ENCODE assay signal across 8 cellular contexts in the genomic region with DNA sequence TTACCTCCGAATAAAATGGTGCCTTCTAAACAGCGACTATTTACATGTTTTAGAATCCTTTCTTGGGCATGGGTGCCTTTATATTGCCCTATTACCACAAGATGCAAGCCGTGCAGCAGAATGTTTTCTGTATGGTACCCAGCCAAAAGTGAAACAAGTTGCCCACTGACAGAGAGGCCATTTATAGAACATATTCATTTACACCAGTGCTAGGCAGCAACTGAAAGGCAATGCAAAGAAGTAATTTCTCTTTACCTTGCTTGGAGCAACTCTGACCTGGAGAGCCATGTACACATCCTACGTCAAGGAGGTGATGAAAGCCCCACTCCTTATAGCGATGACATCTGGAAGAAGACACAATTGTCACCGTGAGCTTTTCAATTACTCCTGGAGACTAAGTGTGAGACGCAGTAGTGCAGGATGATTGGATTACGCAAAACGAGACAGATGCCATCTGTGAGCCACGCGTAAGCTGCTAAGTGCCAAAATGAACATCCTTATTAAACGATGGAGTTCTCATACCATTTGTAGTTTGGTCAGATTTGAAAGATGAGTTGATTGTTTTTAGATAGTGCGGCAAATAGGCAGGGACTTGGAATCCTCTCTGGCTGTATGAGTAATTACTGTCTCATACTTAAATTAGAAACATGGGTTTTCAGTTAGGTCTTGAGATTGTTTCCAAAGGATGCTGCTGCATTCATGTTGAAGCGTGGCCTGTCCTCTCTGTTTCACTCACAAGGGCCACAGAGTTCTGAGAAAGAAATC. TPM values are rescaled to one million over a fixed set of nuclear protein-coding genes. Genes with fewer than 3 reads are reported as not detected.
A peak's percentile ranks its signal among the peaks of the same experiment; 100 is the strongest.
DNase-seq lines count a peak whose midpoint lies in the region; ATAC-seq and TF ChIP-seq lines count a peak whose summit lies in the region.

TMEM244 (minus strand) TSS at position 415 of the 765 bp plus-strand sequence; CDS start at position 288, 127 bp downstream.

- peak; percentile 75 for ATAC-seq in CD8-positive, alpha-beta T cell
- no peak for ATAC-seq in GM21619 (IDR thresholded peaks at IDR 0.05; ENCODE audit: unreplicated experiment)

- no peak within 1 kb of the TSS for H2BK5ac ChIP-seq in mesenchymal stem cell (ENCODE audit: low read depth, low read length, poor library complexity, severe bottlenecking)

- H3K4me3 Mint-ChIP-seq in CD8-positive, alpha-beta T cell = peak within 1 kb of the TSS; percentile 80
- H3K4me3 Mint-ChIP-seq in activated T-helper 2 cell treated with anti-CD3 and anti-CD28 coated beads, Interferon-gamma antibody, Interleukin-2, Interleukin-4, amounts not matched to agents 10 μg/mL and 5 μg/mL and 100 μg/mL, durations not matched to agents 14 hours and 24 hours and 36 hours (ENCODE audit: low read depth) = peak within 1 kb of the TSS; percentile 45
- H3K4me3 Mint-ChIP-seq in endothelial cell (ENCODE audit: unreplicated experiment) = no peak within 1 kb of the TSS

- H3K4me1 ChIP-seq in CD8-positive, alpha-beta T cell (ENCODE audit: insufficient read depth, low read length) = no peaks in the 10 kb centered on the region
- H3K4me1 ChIP-seq in mesenchymal stem cell (ENCODE audit: control insufficient read depth, insufficient read depth, low read depth, low read length) (peaks cover 4% of the 10 kb centered on the region), ascending aorta (no peaks in the 10 kb centered on the region)

- no peak within 1 kb of the TSS for H4K91ac ChIP-seq in mesenchymal stem cell (ENCODE audit: low read length)

- TF ChIP-seq CTCF in CD8-positive, alpha-beta T cell (IDR thresholded peaks at IDR 0.05) = no peak
- TF ChIP-seq CTCF in HFF-Myc (IDR thresholded peaks at IDR 0.05; ENCODE audit: low read depth, low read length, missing control alignments) (no peak), ascending aorta (IDR thresholded peaks at IDR 0.05) (no peak), endothelial cell (IDR thresholded peaks at IDR 0.05; ENCODE audit: unreplicated experiment) (no peak)

- peaks cover 12% of the 10 kb centered on the region for H3K4me1 Mint-ChIP-seq in CD8-positive, alpha-beta T cell (ENCODE audit: low read depth)
- peaks cover 11% of the 10 kb centered on the region for H3K4me1 Mint-ChIP-seq in activated T-helper 2 cell treated with anti-CD3 and anti-CD28 coated beads, Interferon-gamma antibody, Interleukin-2, Interleukin-4, amounts not matched to agents 10 μg/mL and 5 μg/mL and 100 μg/mL, durations not matched to agents 14 hours and 24 hours and 36 hours (ENCODE audit: low read depth)
- no peaks in the 10 kb centered on the region for H3K4me1 Mint-ChIP-seq in endothelial cell (ENCODE audit: unreplicated experiment)

- no peak within 1 kb of the TSS for H3K4me3 ChIP-seq in CD8-positive, alpha-beta T cell (ENCODE audit: low read depth, low read length)
- H3K4me3 ChIP-seq in HFF-Myc (replicated peaks; ENCODE audit: low read depth, low read length) = peak within 1 kb of the TSS; percentile 32
- H3K4me3 ChIP-seq in mesenchymal stem cell (ENCODE audit: insufficient read depth in 1 of 2, low read depth in 1 of 2, low read length in 2 of 2) = peak within 1 kb of the TSS in 1 of 2 experiments; percentile 65
- H3K4me3 ChIP-seq in ascending aorta = no peak within 1 kb of the TSS

- intact Hi-C loops in CD8-positive, alpha-beta T cell (cut with DNase I, micrococcal nuclease) = no loop called here
- intact Hi-C loops in activated T-helper 2 cell treated with anti-CD3 and anti-CD28 coated beads, Interferon-gamma antibody, Interleukin-2, Interleukin-4, amounts not matched to agents 10 μg/mL and 5 μg/mL and 100 μg/mL, durations not matched to agents 14 hours and 24 hours and 36 hours (cut with micrococcal nuclease) = no loop called here
- intact Hi-C loops in ascending aorta (cut with DNase I) = no loop called here

- peaks cover 2% of the 10 kb centered on the region for H3K9me3 Mint-ChIP-seq in CD8-positive, alpha-beta T cell
- H3K9me3 Mint-ChIP-seq in activated T-helper 2 cell treated with anti-CD3 and anti-CD28 coated beads, Interferon-gamma antibody, Interleukin-2, Interleukin-4, amounts not matched to agents 10 μg/mL and 5 μg/mL and 100 μg/mL, durations not matched to agents 14 hours and 24 hours and 36 hours = peaks cover 5% of the 10 kb centered on the region
- H3K9me3 Mint-ChIP-seq in endothelial cell (ENCODE audit: unreplicated experiment) = no peaks in the 10 kb centered on the region

- peak in 1 of 7 experiments; percentile 30 for DNase-seq in CD8-positive, alpha-beta T cell
- DNase-seq in HFF-Myc (ENCODE audit: extremely low read depth, low read depth) (no peak), mesenchymal stem cell (no peak), HEK293T (ENCODE audit: extremely low spot score) (no peak), ascending aorta (ENCODE audit: low spot score in 2 of 2) (no peak), endothelial cell (ENCODE audit: low spot score) (no peak)
- DNase-seq in activated T-helper 2 cell treated with anti-CD3 and anti-CD28 coated beads, Interferon-gamma antibody, Interleukin-2, Interleukin-4, amounts not matched to agents 10 μg/mL and 5 μg/mL and 100 μg/mL, durations not matched to agents 14 hours and 24 hours and 36 hours (ENCODE audit: low spot score) = no peak

- H3K4ac ChIP-seq in mesenchymal stem cell (ENCODE audit: low read depth in 1 of 2, low read length in 2 of 2) = no peak within 1 kb of the TSS

- no peak within 1 kb of the TSS for H2BK15ac ChIP-seq in mesenchymal stem cell (ENCODE audit: low read depth, poor library complexity, severe bottlenecking)

- peak within 1 kb of the TSS; percentile 24 for H3K27ac ChIP-seq in CD8-positive, alpha-beta T cell (ENCODE audit: low read depth, low read length)
- H3K27ac ChIP-seq in mesenchymal stem cell (ENCODE audit: low read length, poor library complexity, severe bottlenecking) = peak within 1 kb of the TSS; percentile 80
- no peak within 1 kb of the TSS for H3K27ac ChIP-seq in ascending aorta

- H3K27me3 ChIP-seq in CD8-positive, alpha-beta T cell (ENCODE audit: insufficient read depth, low read length) = no peaks in the 10 kb centered on the region
- H3K27me3 ChIP-seq in mesenchymal stem cell (ENCODE audit: control insufficient read depth in 1 of 2, insufficient read depth in 1 of 2, low read length in 2 of 2) (no peaks in the 10 kb centered on the region), ascending aorta (no peaks in the 10 kb centered on the region)

- WGBS in mesenchymal stem cell = 92% methylated on average over 14 of the region's 14 CpGs

- H2AFZ ChIP-seq in mesenchymal stem cell (ENCODE audit: low read depth, low read length) = no peak within 1 kb of the TSS

- H4K8ac ChIP-seq in mesenchymal stem cell (ENCODE audit: low read length) = no peak within 1 kb of the TSS

- H3K79me1 ChIP-seq in mesenchymal stem cell (replicated peaks; ENCODE audit: low read length, poor library complexity, severe bottlenecking) = no peaks in the 10 kb centered on the region

- H3K9me3 ChIP-seq in CD8-positive, alpha-beta T cell (ENCODE audit: low read length) = no peaks in the 10 kb centered on the region
- H3K9me3 ChIP-seq in mesenchymal stem cell (ENCODE audit: control insufficient read depth, low read length) = no peaks in the 10 kb centered on the region
- H3K9me3 ChIP-seq in ascending aorta = peaks cover 0 to 3% of the 10 kb centered on the region in 2 donors

- peak within 1 kb of the TSS in 1 of 2 experiments; percentile 40 for H3K23ac ChIP-seq in mesenchymal stem cell (ENCODE audit: low read length in 2 of 2)

- H3K9ac ChIP-seq in mesenchymal stem cell (ENCODE audit: low read length) = peak within 1 kb of the TSS; percentile 61

- no peak within 1 kb of the TSS for H2BK120ac ChIP-seq in mesenchymal stem cell (ENCODE audit: low read depth, low read length)

- H3K18ac ChIP-seq in mesenchymal stem cell (ENCODE audit: low read depth in 1 of 2, low read length in 2 of 2) = no peak within 1 kb of the TSS

- POLR2A ChIA-PET in CD8-positive, alpha-beta T cell (lab: Charles Lee) = interaction anchor here (0.8 to 1.2 kb wide), 3 partner anchors 9 to 29 kb away, joined by 3 to 4 read pairs (median 4); no protein-coding TSS in a partner anchor
- POLR2A ChIA-PET in HEK293T (lab: Yijun Ruan, JAX) = no interaction called here

- peak within 1 kb of the TSS; percentile 83 for H3K27ac Mint-ChIP-seq in CD8-positive, alpha-beta T cell
- H3K27ac Mint-ChIP-seq in activated T-helper 2 cell treated with anti-CD3 and anti-CD28 coated beads, Interferon-gamma antibody, Interleukin-2, Interleukin-4, amounts not matched to agents 10 μg/mL and 5 μg/mL and 100 μg/mL, durations not matched to agents 14 hours and 24 hours and 36 hours = peak within 1 kb of the TSS; percentile 31
- no peak within 1 kb of the TSS for H3K27ac Mint-ChIP-seq in endothelial cell (ENCODE audit: unreplicated experiment)

- no peaks in the 10 kb centered on the region for H3K36me3 Mint-ChIP-seq in CD8-positive, alpha-beta T cell
- no peaks in the 10 kb centered on the region for H3K36me3 Mint-ChIP-seq in activated T-helper 2 cell treated with anti-CD3 and anti-CD28 coated beads, Interferon-gamma antibody, Interleukin-2, Interleukin-4, amounts not matched to agents 10 μg/mL and 5 μg/mL and 100 μg/mL, durations not matched to agents 14 hours and 24 hours and 36 hours (ENCODE audit: low read depth)
- H3K36me3 Mint-ChIP-seq in endothelial cell (ENCODE audit: low read depth, unreplicated experiment) = no peaks in the 10 kb centered on the region

- CTCF ChIA-PET in CD8-positive, alpha-beta T cell (lab: Charles Lee) = interaction anchor here (0.9 kb wide), 1 partner anchor 263 kb away, joined by 4 read pairs; no protein-coding TSS in a partner anchor
- CTCF ChIA-PET in HEK293T (lab: Yijun Ruan, JAX) = no interaction called here

- peak within 1 kb of the TSS; percentile 64 for H2AK5ac ChIP-seq in mesenchymal stem cell (ENCODE audit: low read length, severe bottlenecking)

- no peaks in the 10 kb centered on the region for H3K27me3 Mint-ChIP-seq in CD8-positive, alpha-beta T cell (ENCODE audit: low read depth)
- no peaks in the 10 kb centered on the region for H3K27me3 Mint-ChIP-seq in activated T-helper 2 cell treated with anti-CD3 and anti-CD28 coated beads, Interferon-gamma antibody, Interleukin-2, Interleukin-4, amounts not matched to agents 10 μg/mL and 5 μg/mL and 100 μg/mL, durations not matched to agents 14 hours and 24 hours and 36 hours (ENCODE audit: low read depth)
- H3K27me3 Mint-ChIP-seq in endothelial cell (ENCODE audit: unreplicated experiment) = no peaks in the 10 kb centered on the region

- H3K14ac ChIP-seq in mesenchymal stem cell (ENCODE audit: low read length in 2 of 2) = no peak within 1 kb of the TSS

- H3K36me3 ChIP-seq in CD8-positive, alpha-beta T cell (ENCODE audit: insufficient read depth, low read length) = no peaks in the 10 kb centered on the region
- H3K36me3 ChIP-seq in mesenchymal stem cell (ENCODE audit: control insufficient read depth in 1 of 2, insufficient read depth in 2 of 2, low read depth in 1 of 2, low read length in 2 of 2) = no peaks in the 10 kb centered on the region
- H3K36me3 ChIP-seq in ascending aorta = no peaks in the 10 kb centered on the region

- H3K4me2 ChIP-seq in mesenchymal stem cell (ENCODE audit: low read length, poor library complexity, severe bottlenecking) = peak within 1 kb of the TSS; percentile 77

- H2BK12ac ChIP-seq in mesenchymal stem cell (ENCODE audit: low read length in 2 of 2) = peak within 1 kb of the TSS in 1 of 2 experiments; percentile 54

RNA-seq across cellular contexts. Expression of gene TMEM244, which starts in this region (rescaled TPM):
- total RNA-seq in CD8-positive, alpha-beta T cell = not detected
- total RNA-seq in activated T-helper 2 cell treated with anti-CD3 and anti-CD28 coated beads, Interferon-gamma antibody, Interleukin-2, Interleukin-4, amounts not matched to agents 10 μg/mL and 5 μg/mL and 100 μg/mL, durations not matched to agents 14 hours and 24 hours and 36 hours = not detected in 2 replicates
- not detected for polyA plus RNA-seq in mesenchymal stem cell (2013, experiment 1 of 2)
- not detected for polyA plus RNA-seq in mesenchymal stem cell (2013, experiment 2 of 2)
- total RNA-seq in ascending aorta = not detected
- not detected for total RNA-seq in endothelial cell (ENCODE audit: unreplicated experiment)

Comparison
In these comparisons a context has a peak if more than half of its experiments do, and no peak if none do; other contexts are left out.
1. Peak in ATAC-seq and H3K27ac ChIP-seq in CD8-positive, alpha-beta T cell; RNA of the gene not detected or under 1 TPM.